1 cellular context compared by ENCODE assay signal in genomic region chr14:101858791-101859537, GRCh38.
TF ChIP-seq lines count a peak whose summit lies in the region.

No MANE protein-coding gene starts in this region.

TF ChIP-seq in K562, 482 proteins besides CTCF, POLR2A, EP300 and RAD21 (continued from another document):
- no peak for TF ChIP-seq ARID4B (CRISPR knock-in tag; IDR thresholded peaks at IDR 0.05)
- TF ChIP-seq ZBED1 (IDR thresholded peaks at IDR 0.05) = no peak
- TF ChIP-seq ERF (CRISPR knock-in tag; IDR thresholded peaks at IDR 0.05) = no peak
- no peak for TF ChIP-seq SP2 (IDR thresholded peaks at IDR 0.05; ENCODE audit: extremely low read depth, low read depth, low read length, poor library complexity, severe bottlenecking)
- no peak for TF ChIP-seq KDM1A (IDR thresholded peaks at IDR 0.05)
TF ChIP-seq in K562: peak in this region for 0.
